In the genomic region with DNA sequence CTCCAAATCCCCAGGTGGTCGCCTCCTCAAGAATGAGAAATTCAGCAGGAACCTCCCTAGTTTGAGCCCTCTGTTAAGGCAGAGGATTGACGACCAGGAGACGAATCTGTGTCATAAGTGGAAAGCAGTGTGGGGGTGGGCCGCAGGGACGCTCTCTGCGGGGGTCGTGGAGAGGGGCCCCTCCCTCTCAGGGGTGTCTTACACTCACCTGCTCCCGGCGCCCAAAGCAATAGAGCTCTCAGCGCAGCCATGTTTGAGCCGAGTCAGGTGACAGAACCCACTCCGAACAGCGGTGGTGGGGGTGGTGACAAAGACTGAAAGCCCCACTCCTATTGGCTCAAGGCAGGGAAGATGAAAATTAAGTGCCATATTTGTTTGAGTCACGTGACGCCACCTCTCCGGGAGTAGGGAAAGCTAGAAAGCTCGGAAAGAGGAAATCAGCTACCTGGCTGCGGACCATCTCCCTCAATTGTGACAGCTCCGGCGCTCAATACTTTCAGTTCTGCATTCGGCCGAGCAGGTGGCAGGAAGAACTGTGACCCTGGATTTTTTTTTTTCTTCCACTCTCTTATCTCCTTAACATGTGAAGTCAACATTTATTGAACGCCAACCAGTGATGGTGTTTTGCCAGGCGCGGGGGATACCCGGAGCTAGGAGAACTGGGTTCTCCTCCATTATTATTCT, we compare ENCODE assay signal across 8 cellular contexts. TPM values are rescaled to one million over a fixed set of nuclear protein-coding genes. Genes with fewer than 3 reads are reported as not detected.
A peak's percentile ranks its signal among the peaks of the same experiment; 100 is the strongest.
DNase-seq lines count a peak whose midpoint lies in the region; ATAC-seq lines count a peak whose summit lies in the region.

A gene (minus strand): TSS at position 265 of the 684 bp plus-strand sequence. CDS start 627 bp downstream, outside the sequence.

- intact Hi-C loops in activated CD4-positive, alpha-beta T cell treated with anti-CD3 and anti-CD28 coated beads for 36 hours (cut with DNase I, micrococcal nuclease) = loop anchor here (1.0 to 5.0 kb wide), 12 partner anchors 121 to 1951 kb away; a partner anchor contains a TSS

- ATAC-seq in HG03442 (IDR thresholded peaks at IDR 0.05; ENCODE audit: unreplicated experiment) = peak; percentile 86
- peak; percentile 89 for ATAC-seq in activated CD4-positive, alpha-beta T cell treated with anti-CD3 and anti-CD28 coated beads for 36 hours

- DNase-seq in Ammon's horn (ENCODE audit: low spot score) (peak; percentile 97), GM19238 (ENCODE audit: insufficient read length, low spot score) (peak; percentile 66), NCI-H524 (lab: John Stamatoyannopoulos, UW) (peak; percentile 99), kidney tubule cell (ENCODE audit: low spot score) (peak; percentile 97)
- peak; percentile 95 for DNase-seq in activated CD4-positive, alpha-beta T cell treated with anti-CD3 and anti-CD28 coated beads for 36 hours
- DNase-seq in stimulated activated CD4-positive, alpha-beta T cell treated with anti-CD3 and anti-CD28 coated beads, Interleukin-1b, Interleukin-23, amount 100 ng/mL, for 24 hours (ENCODE audit: low read depth in 4 of 4, low spot score in 1 of 4) = peak; percentile 68 to 83 (median 78)

- H3K27ac ChIP-seq in cingulate gyrus (ENCODE audit: low read depth, low read length) = peak within 1 kb of the TSS; percentile 73

- H3K9me3 Mint-ChIP-seq in activated CD4-positive, alpha-beta T cell treated with anti-CD3 and anti-CD28 coated beads for 36 hours (ENCODE audit: low read depth) = no peaks in the 10 kb centered on the region

- peaks cover 45% of the 10 kb centered on the region for H3K4me1 Mint-ChIP-seq in activated CD4-positive, alpha-beta T cell treated with anti-CD3 and anti-CD28 coated beads for 36 hours

- peaks cover 6% of the 10 kb centered on the region for H3K36me3 Mint-ChIP-seq in activated CD4-positive, alpha-beta T cell treated with anti-CD3 and anti-CD28 coated beads for 36 hours (ENCODE audit: low read depth)

- POLR2A ChIA-PET in activated CD4-positive, alpha-beta T cell treated with anti-CD3 and anti-CD28 coated beads for 36 hours (lab: Charles Lee) = interaction anchor here (0.6 to 1.7 kb wide), 3 partner anchors 12 to 1776 kb away, joined by 4 read pairs; a partner anchor contains a TSS

- CTCF ChIA-PET in activated CD4-positive, alpha-beta T cell treated with anti-CD3 and anti-CD28 coated beads for 36 hours (lab: Charles Lee) = interaction anchor here (0.8 to 1.0 kb wide), 3 partner anchors 19 to 216 kb away, joined by 3 read pairs; a partner anchor contains a TSS

- H3K4me3 Mint-ChIP-seq in activated CD4-positive, alpha-beta T cell treated with anti-CD3 and anti-CD28 coated beads for 36 hours = peak within 1 kb of the TSS; percentile 89

- peak within 1 kb of the TSS; percentile 92 for H3K27ac Mint-ChIP-seq in activated CD4-positive, alpha-beta T cell treated with anti-CD3 and anti-CD28 coated beads for 36 hours

- H3K27me3 Mint-ChIP-seq in activated CD4-positive, alpha-beta T cell treated with anti-CD3 and anti-CD28 coated beads for 36 hours = no peaks in the 10 kb centered on the region

RNA-seq across cellular contexts. Expression of the gene that starts here (rescaled TPM):
- 10 to 100 TPM; 13.0 to 14.2 TPM for total RNA-seq in activated CD4-positive, alpha-beta T cell treated with anti-CD3 and anti-CD28 coated beads for 36 hours

Comparison
In these comparisons a context has a peak if more than half of its experiments do, and no peak if none do; other contexts are left out.
1. Peak in every context shown above with its lines: DNase-seq, ATAC-seq and H3K27ac ChIP-seq.